ENCODE assay signal across 29 cellular contexts in genomic region chr5:121987052-121987684, GRCh38.
"Had no signal": no experiment of that assay in that cellular context is flagged by ENCODE, and none has a peak within 500 bp of the region (broad histone marks: within the 10 kb centered on the region; RNA-seq: fewer than 3 reads in every experiment).

No MANE protein-coding gene starts in this region.

- H3K27ac Mint-ChIP-seq: immature natural killer cell; memory B cell; nephron; stimulated activated memory B cell treated with anti-CD40 and anti-IgM and Interleukin-4, amounts not matched to agents 10 μg/mL and 1 μg/mL and 100 μg/mL, for 72 hours; stimulated activated naive CD8-positive, alpha-beta T cell treated with anti-CD3 and anti-CD28 coated beads, Interleukin-15, Interleukin-2, amounts not matched to agents 100 ng/mL and 50 ng/mL, for 24 hours had no signal

- H3K27ac ChIP-seq: coronary artery, esophagus squamous epithelium, heart right ventricle, prostate gland, sigmoid colon, suprapubic skin, transverse colon, upper lobe of right lung, uterus had no signal

- H3K9me3 ChIP-seq: esophagus squamous epithelium, heart right ventricle, prostate gland, sigmoid colon, suprapubic skin, transverse colon, upper lobe of right lung, uterus had no signal

- H3K4me3 Mint-ChIP-seq: immature natural killer cell; memory B cell; nephron; stimulated activated memory B cell treated with anti-CD40 and anti-IgM and Interleukin-4, amounts not matched to agents 10 μg/mL and 1 μg/mL and 100 μg/mL, for 72 hours; stimulated activated naive CD8-positive, alpha-beta T cell treated with anti-CD3 and anti-CD28 coated beads, Interleukin-15, Interleukin-2, amounts not matched to agents 100 ng/mL and 50 ng/mL, for 24 hours had no signal

- DNase-seq: dermis blood vessel endothelial cell; effector memory CD4-positive, alpha-beta T cell; esophagus squamous epithelium; foreskin melanocyte; glutamatergic neuron; heart right ventricle; hypothalamus; immature natural killer cell; islet precursor cell; kidney glomerular epithelial cell; left colon; left ventricle myocardium superior; nucleus accumbens; right cardiac atrium; sigmoid colon; stimulated activated CD4-positive, alpha-beta T cell treated with anti-CD3 and anti-CD28 coated beads, Interleukin-2, amount 100 ng/mL, for 24 hours; stimulated activated CD4-positive, alpha-beta T cell treated with anti-CD3 and anti-CD28 coated beads, Interleukin-4, amount 100 ng/mL, for 24 hours; transverse colon; upper lobe of right lung; uterus had no signal

- H3K4me3 ChIP-seq: coronary artery, esophagus squamous epithelium, heart right ventricle, lung, prostate gland, sigmoid colon, suprapubic skin, transverse colon, upper lobe of right lung, uterus had no signal

- H3K27me3 Mint-ChIP-seq: memory B cell; stimulated activated memory B cell treated with anti-CD40 and anti-IgM and Interleukin-4, amounts not matched to agents 10 μg/mL and 1 μg/mL and 100 μg/mL, for 72 hours; stimulated activated naive CD8-positive, alpha-beta T cell treated with anti-CD3 and anti-CD28 coated beads, Interleukin-15, Interleukin-2, amounts not matched to agents 100 ng/mL and 50 ng/mL, for 24 hours had no signal

- H3K36me3 ChIP-seq: prostate gland, sigmoid colon, suprapubic skin, transverse colon, upper lobe of right lung, uterus had no signal

- H3K9me3 Mint-ChIP-seq: immature natural killer cell; nephron; stimulated activated memory B cell treated with anti-CD40 and anti-IgM and Interleukin-4, amounts not matched to agents 10 μg/mL and 1 μg/mL and 100 μg/mL, for 72 hours had no signal

- H3K27me3 ChIP-seq: esophagus squamous epithelium, heart right ventricle, sigmoid colon, suprapubic skin, transverse colon, upper lobe of right lung, uterus had no signal

- H3K4me1 Mint-ChIP-seq: stimulated activated memory B cell treated with anti-CD40 and anti-IgM and Interleukin-4, amounts not matched to agents 10 μg/mL and 1 μg/mL and 100 μg/mL, for 72 hours had no signal

- H3K4me1 ChIP-seq: uterus had no signal

- ATAC-seq: heart right ventricle; left colon; left ventricle myocardium superior; right cardiac atrium; stimulated activated memory B cell treated with anti-CD40 and anti-IgM and Interleukin-4, amounts not matched to agents 10 μg/mL and 1 μg/mL and 100 μg/mL, for 72 hours had no signal

- FAIRE-seq: endothelial cell of umbilical vein had no signal
